In the genomic region with DNA sequence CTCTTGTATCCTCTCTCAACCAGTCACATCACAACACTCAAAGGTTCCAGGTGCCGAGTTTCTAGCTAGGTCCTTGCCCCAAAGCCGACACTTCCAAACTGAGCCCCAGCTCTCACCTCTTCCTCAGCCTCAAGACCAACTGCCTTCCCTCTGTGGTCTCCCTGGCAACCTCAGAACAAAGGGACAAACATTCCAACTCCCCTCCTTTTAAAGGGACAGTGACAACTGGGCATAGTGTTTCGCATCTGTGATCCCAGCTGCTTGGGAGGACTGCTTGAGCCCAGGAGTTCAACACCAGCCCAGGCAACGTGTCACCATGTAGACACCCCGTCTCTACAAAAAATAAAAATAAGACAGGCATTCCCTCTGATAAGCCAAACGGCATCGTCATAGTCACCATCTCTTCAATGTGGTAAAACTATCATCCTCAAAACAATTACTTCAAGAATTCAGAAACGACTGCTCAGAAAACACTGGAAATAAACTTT, we compare ENCODE assay signal across 2 cellular contexts.
TF ChIP-seq lines count a peak whose summit lies in the region.

No MANE protein-coding gene starts in this region.

TF ChIP-seq in A549, 52 proteins besides CTCF, POLR2A, EP300 and RAD21:
- TF ChIP-seq CBX2 (IDR thresholded peaks at IDR 0.05; ENCODE audit: borderline replicate concordance, low read depth): no peak
- TF ChIP-seq RCOR1 (IDR thresholded peaks at IDR 0.05; ENCODE audit: low read depth, low read length): no peak
- TF ChIP-seq, protein P1, sequence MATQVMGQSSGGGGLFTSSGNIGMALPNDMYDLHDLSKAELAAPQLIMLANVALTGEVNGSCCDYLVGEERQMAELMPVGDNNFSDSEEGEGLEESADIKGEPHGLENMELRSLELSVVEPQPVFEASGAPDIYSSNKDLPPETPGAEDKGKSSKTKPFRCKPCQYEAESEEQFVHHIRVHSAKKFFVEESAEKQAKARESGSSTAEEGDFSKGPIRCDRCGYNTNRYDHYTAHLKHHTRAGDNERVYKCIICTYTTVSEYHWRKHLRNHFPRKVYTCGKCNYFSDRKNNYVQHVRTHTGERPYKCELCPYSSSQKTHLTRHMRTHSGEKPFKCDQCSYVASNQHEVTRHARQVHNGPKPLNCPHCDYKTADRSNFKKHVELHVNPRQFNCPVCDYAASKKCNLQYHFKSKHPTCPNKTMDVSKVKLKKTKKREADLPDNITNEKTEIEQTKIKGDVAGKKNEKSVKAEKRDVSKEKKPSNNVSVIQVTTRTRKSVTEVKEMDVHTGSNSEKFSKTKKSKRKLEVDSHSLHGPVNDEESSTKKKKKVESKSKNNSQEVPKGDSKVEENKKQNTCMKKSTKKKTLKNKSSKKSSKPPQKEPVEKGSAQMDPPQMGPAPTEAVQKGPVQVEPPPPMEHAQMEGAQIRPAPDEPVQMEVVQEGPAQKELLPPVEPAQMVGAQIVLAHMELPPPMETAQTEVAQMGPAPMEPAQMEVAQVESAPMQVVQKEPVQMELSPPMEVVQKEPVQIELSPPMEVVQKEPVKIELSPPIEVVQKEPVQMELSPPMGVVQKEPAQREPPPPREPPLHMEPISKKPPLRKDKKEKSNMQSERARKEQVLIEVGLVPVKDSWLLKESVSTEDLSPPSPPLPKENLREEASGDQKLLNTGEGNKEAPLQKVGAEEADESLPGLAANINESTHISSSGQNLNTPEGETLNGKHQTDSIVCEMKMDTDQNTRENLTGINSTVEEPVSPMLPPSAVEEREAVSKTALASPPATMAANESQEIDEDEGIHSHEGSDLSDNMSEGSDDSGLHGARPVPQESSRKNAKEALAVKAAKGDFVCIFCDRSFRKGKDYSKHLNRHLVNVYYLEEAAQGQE (IDR thresholded peaks at IDR 0.05): no peak
- no peak for TF ChIP-seq CEBPB (IDR thresholded peaks at IDR 0.05)
- no peak for TF ChIP-seq HOXA7 (CRISPR knock-in tag; IDR thresholded peaks at IDR 0.05)
- TF ChIP-seq, protein P2, sequence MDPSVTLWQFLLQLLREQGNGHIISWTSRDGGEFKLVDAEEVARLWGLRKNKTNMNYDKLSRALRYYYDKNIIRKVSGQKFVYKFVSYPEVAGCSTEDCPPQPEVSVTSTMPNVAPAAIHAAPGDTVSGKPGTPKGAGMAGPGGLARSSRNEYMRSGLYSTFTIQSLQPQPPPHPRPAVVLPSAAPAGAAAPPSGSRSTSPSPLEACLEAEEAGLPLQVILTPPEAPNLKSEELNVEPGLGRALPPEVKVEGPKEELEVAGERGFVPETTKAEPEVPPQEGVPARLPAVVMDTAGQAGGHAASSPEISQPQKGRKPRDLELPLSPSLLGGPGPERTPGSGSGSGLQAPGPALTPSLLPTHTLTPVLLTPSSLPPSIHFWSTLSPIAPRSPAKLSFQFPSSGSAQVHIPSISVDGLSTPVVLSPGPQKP (IDR thresholded peaks at IDR 0.05; ENCODE audit: low read depth, low read length): no peak
- TF ChIP-seq CHD2 (IDR thresholded peaks at IDR 0.05; ENCODE audit: low read length, partially characterized antibody): no peak
- TF ChIP-seq ZNF302 (CRISPR knock-in tag; IDR thresholded peaks at IDR 0.05): no peak
- TF ChIP-seq, protein P3, sequence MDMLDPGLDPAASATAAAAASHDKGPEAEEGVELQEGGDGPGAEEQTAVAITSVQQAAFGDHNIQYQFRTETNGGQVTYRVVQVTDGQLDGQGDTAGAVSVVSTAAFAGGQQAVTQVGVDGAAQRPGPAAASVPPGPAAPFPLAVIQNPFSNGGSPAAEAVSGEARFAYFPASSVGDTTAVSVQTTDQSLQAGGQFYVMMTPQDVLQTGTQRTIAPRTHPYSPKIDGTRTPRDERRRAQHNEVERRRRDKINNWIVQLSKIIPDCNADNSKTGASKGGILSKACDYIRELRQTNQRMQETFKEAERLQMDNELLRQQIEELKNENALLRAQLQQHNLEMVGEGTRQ (IDR thresholded peaks at IDR 0.05): no peak
- no peak for TF ChIP-seq SMC3 (IDR thresholded peaks at IDR 0.05)
- TF ChIP-seq FOSB (CRISPR knock-in tag; IDR thresholded peaks at IDR 0.05): no peak
- no peak for TF ChIP-seq RFX5 (IDR thresholded peaks at IDR 0.05)
- TF ChIP-seq, protein P4, sequence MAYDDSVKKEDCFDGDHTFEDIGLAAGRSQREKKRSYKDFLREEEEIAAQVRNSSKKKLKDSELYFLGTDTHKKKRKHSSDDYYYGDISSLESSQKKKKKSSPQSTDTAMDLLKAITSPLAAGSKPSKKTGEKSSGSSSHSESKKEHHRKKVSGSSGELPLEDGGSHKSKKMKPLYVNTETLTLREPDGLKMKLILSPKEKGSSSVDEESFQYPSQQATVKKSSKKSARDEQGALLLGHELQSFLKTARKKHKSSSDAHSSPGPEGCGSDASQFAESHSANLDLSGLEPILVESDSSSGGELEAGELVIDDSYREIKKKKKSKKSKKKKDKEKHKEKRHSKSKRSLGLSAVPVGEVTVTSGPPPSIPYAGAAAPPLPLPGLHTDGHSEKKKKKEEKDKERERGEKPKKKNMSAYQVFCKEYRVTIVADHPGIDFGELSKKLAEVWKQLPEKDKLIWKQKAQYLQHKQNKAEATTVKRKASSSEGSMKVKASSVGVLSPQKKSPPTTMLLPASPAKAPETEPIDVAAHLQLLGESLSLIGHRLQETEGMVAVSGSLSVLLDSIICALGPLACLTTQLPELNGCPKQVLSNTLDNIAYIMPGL (CRISPR knock-in tag; IDR thresholded peaks at IDR 0.05; ENCODE audit: borderline replicate concordance): no peak
- TF ChIP-seq BHLHE40 (IDR thresholded peaks at IDR 0.05; ENCODE audit: low read depth, low read length): no peak
- no peak for TF ChIP-seq ESRRA (IDR thresholded peaks at IDR 0.05; ENCODE audit: borderline replicate concordance, low read length)
- TF ChIP-seq FOXS1 (CRISPR knock-in tag; IDR thresholded peaks at IDR 0.05): no peak
- TF ChIP-seq, protein P5, sequence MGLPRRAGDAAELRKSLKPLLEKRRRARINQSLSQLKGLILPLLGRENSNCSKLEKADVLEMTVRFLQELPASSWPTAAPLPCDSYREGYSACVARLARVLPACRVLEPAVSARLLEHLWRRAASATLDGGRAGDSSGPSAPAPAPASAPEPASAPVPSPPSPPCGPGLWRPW (IDR thresholded peaks at IDR 0.05): no peak
- no peak for TF ChIP-seq NFE2L2 (conservative IDR thresholded peaks at IDR 0.05; ENCODE audit: low read length)
- TF ChIP-seq, protein P6, sequence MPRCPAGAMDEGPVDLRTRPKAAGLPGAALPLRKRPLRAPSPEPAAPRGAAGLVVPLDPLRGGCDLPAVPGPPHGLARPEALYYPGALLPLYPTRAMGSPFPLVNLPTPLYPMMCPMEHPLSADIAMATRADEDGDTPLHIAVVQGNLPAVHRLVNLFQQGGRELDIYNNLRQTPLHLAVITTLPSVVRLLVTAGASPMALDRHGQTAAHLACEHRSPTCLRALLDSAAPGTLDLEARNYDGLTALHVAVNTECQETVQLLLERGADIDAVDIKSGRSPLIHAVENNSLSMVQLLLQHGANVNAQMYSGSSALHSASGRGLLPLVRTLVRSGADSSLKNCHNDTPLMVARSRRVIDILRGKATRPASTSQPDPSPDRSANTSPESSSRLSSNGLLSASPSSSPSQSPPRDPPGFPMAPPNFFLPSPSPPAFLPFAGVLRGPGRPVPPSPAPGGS (IDR thresholded peaks at IDR 0.05): no peak
- TF ChIP-seq KDM1A (IDR thresholded peaks at IDR 0.05; ENCODE audit: low read depth): no peak

TF ChIP-seq in WTC11, 78 proteins besides CTCF, POLR2A, EP300 and RAD21 (continued from another document):
- no peak for TF ChIP-seq ZNF317 (CRISPR knock-in tag; IDR thresholded peaks at IDR 0.05; ENCODE audit: borderline replicate concordance, low read depth)
TF ChIP-seq in WTC11: peak in this region for 0.
